In the genomic region with DNA sequence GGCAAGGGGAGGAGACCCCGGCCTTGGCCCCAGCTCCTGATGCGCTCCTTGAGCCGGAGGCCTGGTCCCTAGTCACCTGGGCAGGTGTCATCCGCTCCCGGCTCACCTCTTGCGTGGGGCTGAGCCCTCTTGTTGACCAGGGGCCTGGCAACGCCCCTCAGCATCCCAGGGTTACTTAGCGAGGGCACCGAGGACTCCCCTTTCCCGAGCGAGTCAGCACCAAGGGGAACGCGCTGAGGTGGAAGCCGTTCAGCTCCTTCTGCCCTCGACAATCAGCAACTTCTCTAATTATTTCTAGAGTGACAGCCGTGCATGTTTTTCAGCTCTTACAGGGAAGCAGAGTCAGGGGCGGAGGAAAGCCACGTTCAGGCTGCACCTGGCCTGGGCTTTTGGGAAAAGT, we compare ENCODE assay signal across 2 cellular contexts.
TF ChIP-seq lines count a peak whose summit lies in the region.

No MANE protein-coding gene starts in this region.

TF ChIP-seq in SK-N-SH, 30 proteins besides CTCF, POLR2A, EP300 and RAD21 (continued from another document):
- TF ChIP-seq, protein P1, sequence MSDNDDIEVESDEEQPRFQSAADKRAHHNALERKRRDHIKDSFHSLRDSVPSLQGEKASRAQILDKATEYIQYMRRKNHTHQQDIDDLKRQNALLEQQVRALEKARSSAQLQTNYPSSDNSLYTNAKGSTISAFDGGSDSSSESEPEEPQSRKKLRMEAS (IDR thresholded peaks at IDR 0.05; ENCODE audit: low read depth): no peak
- TF ChIP-seq, protein P2, sequence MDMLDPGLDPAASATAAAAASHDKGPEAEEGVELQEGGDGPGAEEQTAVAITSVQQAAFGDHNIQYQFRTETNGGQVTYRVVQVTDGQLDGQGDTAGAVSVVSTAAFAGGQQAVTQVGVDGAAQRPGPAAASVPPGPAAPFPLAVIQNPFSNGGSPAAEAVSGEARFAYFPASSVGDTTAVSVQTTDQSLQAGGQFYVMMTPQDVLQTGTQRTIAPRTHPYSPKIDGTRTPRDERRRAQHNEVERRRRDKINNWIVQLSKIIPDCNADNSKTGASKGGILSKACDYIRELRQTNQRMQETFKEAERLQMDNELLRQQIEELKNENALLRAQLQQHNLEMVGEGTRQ (IDR thresholded peaks at IDR 0.05; ENCODE audit: borderline replicate concordance, low read depth, low read length): no peak
- TF ChIP-seq NRF1 (IDR thresholded peaks at IDR 0.05; ENCODE audit: low read depth, low read length) (no peak), FOSL2 (IDR thresholded peaks at IDR 0.05; ENCODE audit: borderline replicate concordance, low read depth) (no peak), NFIC (IDR thresholded peaks at IDR 0.05; ENCODE audit: borderline replicate concordance) (no peak), SIN3A (IDR thresholded peaks at IDR 0.05; ENCODE audit: borderline replicate concordance, low read depth, low read length) (no peak), FOXJ3 (CRISPR knock-in tag; IDR thresholded peaks at IDR 0.05) (no peak), ELF1 (IDR thresholded peaks at IDR 0.05) (no peak), GABPA (IDR thresholded peaks at IDR 0.05; ENCODE audit: low read depth) (no peak), MEF2A (IDR thresholded peaks at IDR 0.05; ENCODE audit: borderline replicate concordance, low read depth) (no peak), EZH2phosphoT487 (IDR thresholded peaks at IDR 0.05; ENCODE audit: borderline replicate concordance, low read depth) (no peak), RXRA (IDR thresholded peaks at IDR 0.05; ENCODE audit: borderline replicate concordance, low read depth) (no peak), TEAD4 (IDR thresholded peaks at IDR 0.05; ENCODE audit: borderline replicate concordance, insufficient read depth) (no peak), RCOR1 (IDR thresholded peaks at IDR 0.05; ENCODE audit: low read length) (no peak)

TF ChIP-seq in WTC11, 78 proteins besides CTCF, POLR2A, EP300 and RAD21 (continued from another document):
- TF ChIP-seq, protein P3, sequence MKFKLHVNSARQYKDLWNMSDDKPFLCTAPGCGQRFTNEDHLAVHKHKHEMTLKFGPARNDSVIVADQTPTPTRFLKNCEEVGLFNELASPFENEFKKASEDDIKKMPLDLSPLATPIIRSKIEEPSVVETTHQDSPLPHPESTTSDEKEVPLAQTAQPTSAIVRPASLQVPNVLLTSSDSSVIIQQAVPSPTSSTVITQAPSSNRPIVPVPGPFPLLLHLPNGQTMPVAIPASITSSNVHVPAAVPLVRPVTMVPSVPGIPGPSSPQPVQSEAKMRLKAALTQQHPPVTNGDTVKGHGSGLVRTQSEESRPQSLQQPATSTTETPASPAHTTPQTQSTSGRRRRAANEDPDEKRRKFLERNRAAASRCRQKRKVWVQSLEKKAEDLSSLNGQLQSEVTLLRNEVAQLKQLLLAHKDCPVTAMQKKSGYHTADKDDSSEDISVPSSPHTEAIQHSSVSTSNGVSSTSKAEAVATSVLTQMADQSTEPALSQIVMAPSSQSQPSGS (CRISPR knock-in tag; IDR thresholded peaks at IDR 0.05; ENCODE audit: borderline replicate concordance, low read depth): no peak
- TF ChIP-seq ETV6 (CRISPR knock-in tag; IDR thresholded peaks at IDR 0.05) (no peak), JUN (CRISPR knock-in tag; IDR thresholded peaks at IDR 0.05) (no peak), FOXJ3 (CRISPR knock-in tag; IDR thresholded peaks at IDR 0.05; ENCODE audit: borderline replicate concordance) (no peak)
